ENCODE assay signal across 8 cellular contexts in genomic region chr6:119129968-119130484, GRCh38. TPM values are rescaled to one million over a fixed set of nuclear protein-coding genes. Genes with fewer than 3 reads are reported as not detected.
DNase-seq lines count a peak whose midpoint lies in the region; ATAC-seq and TF ChIP-seq lines count a peak whose summit lies in the region.
"Had no signal": no experiment of that assay in that cellular context is flagged by ENCODE, and none has a peak within 500 bp of the region (broad histone marks: within the 10 kb centered on the region; RNA-seq: fewer than 3 reads in every experiment).

No MANE protein-coding gene starts in this region.

- H3K27ac ChIP-seq in HCT116 (ENCODE audit: low read depth, low read length) (peak overlapping the region; percentile 62), Panc1 (ENCODE audit: low read length) (no peak overlapping the region; the same call in 1 of the 2 replicates), neuronal stem cell (replicated peaks; ENCODE audit: low read length) (no peak overlapping the region), endodermal cell (ENCODE audit: low read depth, low read length) (no peak overlapping the region)

- intact Hi-C loops in HCT116 (cut with micrococcal nuclease) = loop anchor here (1.0 kb wide), 1 partner anchor 17 kb away; no protein-coding TSS in a partner anchor
- intact Hi-C loops in Panc1 (cut with micrococcal nuclease; ENCODE audit: unreplicated experiment) = no loop called here

- H4K91ac ChIP-seq in neuronal stem cell (ENCODE audit: low read depth, low read length, poor library complexity) = no peak overlapping the region

- H3K36me3 ChIP-seq in HCT116 (ENCODE audit: control insufficient read depth in 1 of 2, insufficient read depth in 2 of 2, low read length in 2 of 2) = no peaks in the 10 kb centered on the region
- no peaks in the 10 kb centered on the region for H3K36me3 ChIP-seq in Panc1 (ENCODE audit: control insufficient read depth, insufficient read depth, low read length)
- H3K36me3 ChIP-seq in neuronal stem cell (replicated peaks in 1 of 2; ENCODE audit: control insufficient read depth in 2 of 2, insufficient read depth in 2 of 2, low read length in 2 of 2) = no peaks in the 10 kb centered on the region
- no peaks in the 10 kb centered on the region for H3K36me3 ChIP-seq in endodermal cell (ENCODE audit: control insufficient read depth, insufficient read depth, low read length)

- no peaks in the 10 kb centered on the region for H3K27me3 Mint-ChIP-seq in endodermal cell (ENCODE audit: insufficient read depth)

- in situ Hi-C loops in Panc1 (cut with HindIII; ENCODE audit: low pct_unique_long_range_greater_than_20kb, low sequenced_read_pairs) = no loop called here

- RAD21 ChIA-PET in HCT116 (lab: Charles Lee; ENCODE audit: low non-redundant PET in 1 of 2, low total read pairs in 2 of 2, uncharacterized antibody in 2 of 2, unreplicated experiment in 2 of 2) = interaction anchor here (1.1 to 1.5 kb wide), 2 partner anchors 17 to 18 kb away, joined by 3 to 4 read pairs; no protein-coding TSS in a partner anchor

- no peak for TF ChIP-seq POLR2A in HCT116 (IDR thresholded peaks at IDR 0.05; ENCODE audit: borderline replicate concordance, extremely low read depth, insufficient read depth, insufficient read length)

- H3K4me2 ChIP-seq in HCT116 (ENCODE audit: low read length) (peak overlapping the region; percentile 74), neuronal stem cell (ENCODE audit: insufficient read depth, low read length, poor library complexity, severe bottlenecking) (no peak overlapping the region)

- H2AFZ ChIP-seq in HCT116 (ENCODE audit: low read depth, low read length, poor library complexity, severe bottlenecking) (peak overlapping the region; percentile 70), neuronal stem cell (ENCODE audit: low read length) (no peak overlapping the region)

- H4K20me1 ChIP-seq in HCT116 (ENCODE audit: insufficient read depth) = no peaks in the 10 kb centered on the region

- no peak overlapping the region for H3K27ac Mint-ChIP-seq in endodermal cell

- peak overlapping the region; percentile 54 for H3K9ac ChIP-seq in HCT116 (ENCODE audit: low read length)
- H3K9ac ChIP-seq in neuronal stem cell (ENCODE audit: low read depth, low read length, poor library complexity) = no peak overlapping the region
- H3K9ac ChIP-seq in endodermal cell (ENCODE audit: extremely low read depth, low read length, poor library complexity, severe bottlenecking) = no peak overlapping the region

- H3K4me1 ChIP-seq in HCT116 (ENCODE audit: control insufficient read depth in 1 of 2, insufficient read depth in 2 of 2, low read length in 2 of 2) (peaks cover 31 to 53% of the 10 kb centered on the region in 2 experiments), Panc1 (ENCODE audit: control insufficient read depth, insufficient read depth, low read length) (peaks cover 16% of the 10 kb centered on the region), neuronal stem cell (ENCODE audit: control insufficient read depth in 2 of 2, insufficient read depth in 1 of 2, low read depth in 1 of 2, low read length in 2 of 2) (peaks cover 0 to 1% of the 10 kb centered on the region in 2 donors), endodermal cell (ENCODE audit: control insufficient read depth, insufficient read depth, low read length) (peaks cover 4% of the 10 kb centered on the region)

- no peaks in the 10 kb centered on the region for H3K79me2 ChIP-seq in HCT116 (ENCODE audit: insufficient read depth, low read length)

- TF ChIP-seq CTCF in HCT116 (IDR thresholded peaks at IDR 0.05 in 2 of 3, conservative IDR thresholded peaks at IDR 0.05 in 1 of 3; ENCODE audit: borderline replicate concordance in 1 of 3, insufficient read depth in 1 of 3, low read depth in 2 of 3, low read length in 2 of 3) = no peak
- TF ChIP-seq CTCF in Panc1 (IDR thresholded peaks at IDR 0.05) = no peak
- no peak for TF ChIP-seq CTCF in epithelial cell of proximal tubule (conservative IDR thresholded peaks at IDR 0.05; ENCODE audit: low read depth, low read length)
- no peak for TF ChIP-seq CTCF in retinal pigment epithelial cell (conservative IDR thresholded peaks at IDR 0.05; ENCODE audit: low read depth, low read length)
- no peak for TF ChIP-seq CTCF in endodermal cell (conservative IDR thresholded peaks at IDR 0.05)

- no peaks in the 10 kb centered on the region for H3K36me3 Mint-ChIP-seq in endodermal cell (ENCODE audit: low read depth)

- H3K4me3 ChIP-seq in HCT116 (replicated peaks in 1 of 2; ENCODE audit: low read depth in 1 of 2, low read length in 2 of 2) (peak overlapping the region; percentile 3 to 31; a peak in 2 of 4 replicates), Panc1 (ENCODE audit: low read depth in 2 of 2, low read length in 2 of 2) (0 out of 4 replicates have a peak overlapping the region, but pooled peaks of 1 of the 2 experiments have one; percentile 17), epithelial cell of proximal tubule (ENCODE audit: low read depth, low read length) (no peak overlapping the region), retinal pigment epithelial cell (ENCODE audit: low read length) (no peak overlapping the region), neuronal stem cell (ENCODE audit: low read length in 2 of 2) (no peak overlapping the region), endodermal cell (ENCODE audit: low read length) (no peak overlapping the region)

- H3K27me3 ChIP-seq in HCT116 (ENCODE audit: insufficient read depth, low read length) (no peaks in the 10 kb centered on the region), Panc1 (ENCODE audit: control insufficient read depth, insufficient read depth, low read length) (no peaks in the 10 kb centered on the region), neuronal stem cell (ENCODE audit: control insufficient read depth in 3 of 3, insufficient read depth in 3 of 3, low read depth in 1 of 3, low read length in 3 of 3) (no peaks in the 10 kb centered on the region), endodermal cell (ENCODE audit: control insufficient read depth, insufficient read depth, low read length, poor library complexity, severe bottlenecking) (no peaks in the 10 kb centered on the region)

- WGBS in neuronal stem cell (ENCODE audit: extremely low coverage in 2 of 2, insufficient read length in 2 of 2, insufficient replicate concordance in 1 of 2), 2 donors = no CpG with 5 or more reads among the region's 2 CpGs
- 89% methylated on average over 2 of the region's 2 CpGs; no CpG with 5 or more reads in 1 of the 2 experiments for WGBS in endodermal cell (ENCODE audit: insufficient coverage in 1 of 2, insufficient read length in 1 of 2), 2 experiments

- H2BK12ac ChIP-seq in neuronal stem cell (ENCODE audit: low read length) = no peak overlapping the region

- no TSS peak for BruUV-seq in HCT116 (replicated peaks; lab: Mats Ljungman, UMichigan)
- no TSS peak for BruUV-seq in Panc1 (replicated peaks; lab: Mats Ljungman, UMichigan)

- no peak overlapping the region for H4K8ac ChIP-seq in neuronal stem cell (ENCODE audit: low read depth, low read length)

- no peak overlapping the region for H3K14ac ChIP-seq in neuronal stem cell (ENCODE audit: low read length)

- no peak overlapping the region for H2BK5ac ChIP-seq in neuronal stem cell (ENCODE audit: low read length)

- no peak overlapping the region for H3K4me3 Mint-ChIP-seq in endodermal cell

- no peak overlapping the region for H3K18ac ChIP-seq in neuronal stem cell (ENCODE audit: low read length)

- H3K79me1 ChIP-seq in neuronal stem cell (ENCODE audit: low read depth, low read length) = no peaks in the 10 kb centered on the region

- H2BK15ac ChIP-seq in neuronal stem cell (ENCODE audit: low read length) = no peak overlapping the region

- no peak overlapping the region for H3K23ac ChIP-seq in neuronal stem cell (ENCODE audit: low read depth, low read length, poor library complexity)

- H2AK5ac ChIP-seq in neuronal stem cell (ENCODE audit: low read depth, low read length) = no peak overlapping the region

- H3K9me3 ChIP-seq in HCT116 (ENCODE audit: control insufficient read depth in 1 of 2, insufficient read depth in 1 of 2, low read depth in 1 of 2, low read length in 2 of 2) = no peaks in the 10 kb centered on the region
- H3K9me3 ChIP-seq in Panc1 (ENCODE audit: control insufficient read depth, insufficient read depth, low read depth, low read length) = no peaks in the 10 kb centered on the region
- peaks cover 3 to 11% of the 10 kb centered on the region in 2 donors for H3K9me3 ChIP-seq in neuronal stem cell (replicated peaks in 1 of 2; ENCODE audit: control insufficient read depth in 2 of 2, insufficient read depth in 1 of 2, low read depth in 1 of 2, low read length in 2 of 2)
- H3K9me3 ChIP-seq in endodermal cell (ENCODE audit: control insufficient read depth, low read length) = peaks cover 4% of the 10 kb centered on the region

- POLR2A ChIA-PET in HCT116 (lab: Charles Lee) = interaction anchor here (0.7 to 1.0 kb wide), 4 partner anchors 17 to 176 kb away, joined by 3 read pairs; no protein-coding TSS in a partner anchor
- POLR2A ChIA-PET in Panc1 (lab: Charles Lee) = no interaction called here

- peaks cover 15% of the 10 kb centered on the region for H3K9me3 Mint-ChIP-seq in endodermal cell

- no peak overlapping the region for H2BK120ac ChIP-seq in neuronal stem cell (ENCODE audit: low read depth, low read length)

- peak; percentile 74 for DNase-seq in HCT116 (ENCODE audit: low read depth, low spot score)
- peak; percentile 88 for DNase-seq in Panc1 (ENCODE audit: low read depth, low spot score)
- peak; percentile 15 for DNase-seq in epithelial cell of proximal tubule (ENCODE audit: low read depth)
- peak; percentile 43 for DNase-seq in retinal pigment epithelial cell (ENCODE audit: low read depth)
- no peak for DNase-seq in neuronal stem cell (ENCODE audit: low spot score)
- DNase-seq in endodermal cell = no peak
- no peak for DNase-seq in 8988T
- DNase-seq: activated CD4-positive, CD25-positive, alpha-beta regulatory T cell treated with anti-CD3 and anti-CD28 coated beads, Interleukin-2, amount 50 U/mL, for 72 hours had no signal

- ATAC-seq in HCT116 = peak; percentile 60
- ATAC-seq in Panc1 = peak; percentile 84

- peaks cover 12% of the 10 kb centered on the region for H3K4me1 Mint-ChIP-seq in endodermal cell

- CTCF ChIA-PET in HCT116 (lab: Charles Lee) (interaction anchor here (0.7 to 2.1 kb wide), 10 partner anchors 12 to 849 kb away, joined by 3 to 9 read pairs (median 6); no protein-coding TSS in a partner anchor), Panc1 (lab: Charles Lee) (interaction anchor here (0.5 to 0.8 kb wide), 3 partner anchors 15 to 308 kb away, joined by 3 to 8 read pairs (median 7); no protein-coding TSS in a partner anchor)

- no peaks in the 10 kb centered on the region for H3K9me2 ChIP-seq in HCT116 (ENCODE audit: insufficient read depth)

- no peak for TF ChIP-seq RAD21 in HCT116 (IDR thresholded peaks at IDR 0.05; ENCODE audit: low read depth)

- no peak overlapping the region for H3K4ac ChIP-seq in neuronal stem cell (ENCODE audit: low read length)

RNA-seq across cellular contexts. Expression of gene FAM184A, which starts 51.6 kb away (rescaled TPM):
- total RNA-seq in HCT116 (2021; ENCODE audit: unreplicated experiment) (2.4 TPM), Panc1 (2021; ENCODE audit: unreplicated experiment) (8.7 TPM), epithelial cell of proximal tubule (1.2 and 1.9 TPM in 2 replicates), endodermal cell (100 to 1,000 TPM; 205 to 216 TPM)
- polyA plus RNA-seq in HCT116 (2012) = 0.19 and 0.56 TPM in 2 replicates
- polyA plus RNA-seq in Panc1 (2012; ENCODE audit: insufficient read length) = 3.9 TPM
- polyA plus RNA-seq in neuronal stem cell (2013, experiment 1 of 2) = 11.3 TPM
- 10.6 TPM for polyA plus RNA-seq in neuronal stem cell (2013, experiment 2 of 2)
- 64.9 TPM for polyA plus RNA-seq in endodermal cell (2013, experiment 1 of 2)
- 72.0 TPM for polyA plus RNA-seq in endodermal cell (2013, experiment 2 of 2)

Comparison
In these comparisons a context has a peak if more than half of its experiments do, and no peak if none do; other contexts are left out.
1. DNase-seq: peak in HCT116 (single experiment), Panc1 (single experiment), epithelial cell of proximal tubule (single experiment) and retinal pigment epithelial cell (single experiment); none in neuronal stem cell (single experiment), endodermal cell (single experiment) and 8988T (single experiment).
2. H3K4me3 ChIP-seq: peak in HCT116 (2 of 2); none in epithelial cell of proximal tubule (single experiment), retinal pigment epithelial cell (single experiment), neuronal stem cell (0 of 2) and endodermal cell (single experiment).
3. RNA of gene FAM184A, which starts 51.6 kb away (total RNA-seq): 205 to 216 TPM in endodermal cell; 8.7 TPM in Panc1 (single experiment), 2.4 TPM in HCT116 (single experiment) and 1.2 to 1.9 TPM in epithelial cell of proximal tubule; every median in the first group is over 10 times any median in the second.